Comparison of ENCODE assay signal across 9 cellular contexts in genomic region chr19:6551607-6552450, GRCh38. TPM values are rescaled to one million over a fixed set of nuclear protein-coding genes. Genes with fewer than 3 reads are reported as not detected.
DNase-seq lines count a peak whose midpoint lies in the region; ATAC-seq lines count a peak whose summit lies in the region.
"Had no signal": no experiment of that assay in that cellular context is flagged by ENCODE, and none has a peak within 500 bp of the region (broad histone marks: within the 10 kb centered on the region; RNA-seq: fewer than 3 reads in every experiment).

No MANE protein-coding gene starts in this region.

- CTCF ChIA-PET in activated CD8-positive, alpha-beta memory T cell treated with anti-CD3 and anti-CD28 coated beads, Interleukin-2, amount 10 ng/mL, durations not matched to agents 7 days and 5 days (lab: Charles Lee), result interaction anchor here (0.9 to 4.5 kb wide), 23 partner anchors 9 to 312 kb away, joined by 3 to 43 read pairs (median 5); no protein-coding TSS in a partner anchor

- DNase-seq in GM03348 (ENCODE audit: low spot score) (peak; percentile 37), immature natural killer cell (peak; percentile 59 to 73 (median 64))
- DNase-seq in activated CD8-positive, alpha-beta memory T cell treated with anti-CD3 and anti-CD28 coated beads, Interleukin-2, amount 10 ng/mL, durations not matched to agents 7 days and 5 days, result peak; percentile 89
- peak; percentile 53 to 76 for DNase-seq in stimulated activated effector memory CD8-positive, alpha-beta T cell treated with anti-CD3 and anti-CD28 coated beads, Interleukin-12 subunit alpha, Interleukin-12 subunit beta, amount 100 ng/mL, for 72 hours (ENCODE audit: low spot score in 2 of 2)

- H3K27ac Mint-ChIP-seq in activated CD8-positive, alpha-beta memory T cell treated with anti-CD3 and anti-CD28 coated beads, Interleukin-2, amount 10 ng/mL, durations not matched to agents 7 days and 5 days, result peak overlapping the region; percentile 57
- H3K27ac Mint-ChIP-seq in immature natural killer cell, result peak overlapping the region in 3 of 6 donors; percentile 19 to 36 (median 28)
- H3K27ac Mint-ChIP-seq in stimulated activated effector memory CD8-positive, alpha-beta T cell treated with anti-CD3 and anti-CD28 coated beads, Interleukin-12 subunit alpha, Interleukin-12 subunit beta, amount 100 ng/mL, for 72 hours, result no peak overlapping the region

- no peaks in the 10 kb centered on the region for H3K36me3 ChIP-seq in KOPT-K1 (ENCODE audit: insufficient read depth, low read length)
- H3K36me3 ChIP-seq: thyroid gland had no signal

- peak; percentile 98 for ATAC-seq in activated CD8-positive, alpha-beta memory T cell treated with anti-CD3 and anti-CD28 coated beads, Interleukin-2, amount 10 ng/mL, durations not matched to agents 7 days and 5 days
- peak; percentile 98 for ATAC-seq in stimulated activated effector memory CD8-positive, alpha-beta T cell treated with anti-CD3 and anti-CD28 coated beads, Interleukin-12 subunit alpha, Interleukin-12 subunit beta, amount 100 ng/mL, for 72 hours
- ATAC-seq in HG03175 (IDR thresholded peaks at IDR 0.05; ENCODE audit: unreplicated experiment), result no peak
- ATAC-seq in HG03342 (IDR thresholded peaks at IDR 0.05; ENCODE audit: unreplicated experiment), result no peak
- ATAC-seq in HG03280 (IDR thresholded peaks at IDR 0.05; ENCODE audit: unreplicated experiment), result no peak

- H3K4me1 Mint-ChIP-seq in activated CD8-positive, alpha-beta memory T cell treated with anti-CD3 and anti-CD28 coated beads, Interleukin-2, amount 10 ng/mL, durations not matched to agents 7 days and 5 days, result peaks cover 30% of the 10 kb centered on the region
- peaks cover 13 to 18% of the 10 kb centered on the region in 2 donors for H3K4me1 Mint-ChIP-seq in immature natural killer cell
- H3K4me1 Mint-ChIP-seq in stimulated activated effector memory CD8-positive, alpha-beta T cell treated with anti-CD3 and anti-CD28 coated beads, Interleukin-12 subunit alpha, Interleukin-12 subunit beta, amount 100 ng/mL, for 72 hours, result peaks cover 16% of the 10 kb centered on the region

- H3K27me3 Mint-ChIP-seq in activated CD8-positive, alpha-beta memory T cell treated with anti-CD3 and anti-CD28 coated beads, Interleukin-2, amount 10 ng/mL, durations not matched to agents 7 days and 5 days, result peaks cover 3% of the 10 kb centered on the region
- H3K27me3 Mint-ChIP-seq in immature natural killer cell (ENCODE audit: low read depth in 3 of 3), result peaks cover 0 to 9% (median 2%) of the 10 kb centered on the region in 3 donors

- H3K9me3 Mint-ChIP-seq in activated CD8-positive, alpha-beta memory T cell treated with anti-CD3 and anti-CD28 coated beads, Interleukin-2, amount 10 ng/mL, durations not matched to agents 7 days and 5 days (ENCODE audit: low read depth), result peaks cover 4% of the 10 kb centered on the region
- H3K9me3 Mint-ChIP-seq in immature natural killer cell, result no peaks in the 10 kb centered on the region
- H3K9me3 Mint-ChIP-seq in stimulated activated effector memory CD8-positive, alpha-beta T cell treated with anti-CD3 and anti-CD28 coated beads, Interleukin-12 subunit alpha, Interleukin-12 subunit beta, amount 100 ng/mL, for 72 hours, result no peaks in the 10 kb centered on the region

- H3K4me3 Mint-ChIP-seq in activated CD8-positive, alpha-beta memory T cell treated with anti-CD3 and anti-CD28 coated beads, Interleukin-2, amount 10 ng/mL, durations not matched to agents 7 days and 5 days, result no peak overlapping the region
- H3K4me3 Mint-ChIP-seq in immature natural killer cell, result peak overlapping the region; percentile 25 to 70 (median 55)
- H3K4me3 Mint-ChIP-seq in stimulated activated effector memory CD8-positive, alpha-beta T cell treated with anti-CD3 and anti-CD28 coated beads, Interleukin-12 subunit alpha, Interleukin-12 subunit beta, amount 100 ng/mL, for 72 hours, result peak overlapping the region; percentile 31

- peaks cover 3% of the 10 kb centered on the region for H3K36me3 Mint-ChIP-seq in activated CD8-positive, alpha-beta memory T cell treated with anti-CD3 and anti-CD28 coated beads, Interleukin-2, amount 10 ng/mL, durations not matched to agents 7 days and 5 days
- H3K36me3 Mint-ChIP-seq in immature natural killer cell, result no peaks in the 10 kb centered on the region
- H3K36me3 Mint-ChIP-seq in stimulated activated effector memory CD8-positive, alpha-beta T cell treated with anti-CD3 and anti-CD28 coated beads, Interleukin-12 subunit alpha, Interleukin-12 subunit beta, amount 100 ng/mL, for 72 hours, result no peaks in the 10 kb centered on the region

- H3K27ac ChIP-seq in KOPT-K1 (ENCODE audit: low read depth, low read length, poor library complexity, severe bottlenecking), result peak overlapping the region; percentile 58
- H3K27ac ChIP-seq: thyroid gland had no signal

- H3K9me3 ChIP-seq in KOPT-K1 (ENCODE audit: insufficient read depth, low read length, poor library complexity, severe bottlenecking), result peaks cover 23% of the 10 kb centered on the region
- H3K9me3 ChIP-seq: thyroid gland had no signal

RNA-seq across cellular contexts. Expression of gene TNFSF9, which starts 21.0 kb away (rescaled TPM):
- total RNA-seq in activated CD8-positive, alpha-beta memory T cell treated with anti-CD3 and anti-CD28 coated beads, Interleukin-2, amount 10 ng/mL, durations not matched to agents 7 days and 5 days, result 10 to 100 TPM in 1 of 2 experiments, 1 to 10 TPM in 1; 4.7 to 18.5 TPM
- polyA plus RNA-seq in immature natural killer cell, result 10 to 100 TPM in 1 of 3 donors, 1 to 10 TPM in 2; 1.3 to 16.0 (median 5.9) TPM

RNA-seq across cellular contexts. Expression of gene CD70, which starts 39.1 kb away (rescaled TPM):
- total RNA-seq in activated CD8-positive, alpha-beta memory T cell treated with anti-CD3 and anti-CD28 coated beads, Interleukin-2, amount 10 ng/mL, durations not matched to agents 7 days and 5 days, result 100 to 1,000 TPM in 1 of 2 experiments, 10 to 100 TPM in 1; 74.3 to 184 TPM
- under 1 TPM in 2 of 3 donors, not detected in 1; 0.39 to 0.76 TPM for polyA plus RNA-seq in immature natural killer cell

RNA-seq across cellular contexts. Expression of gene TUBB4A, which starts 49.7 kb away (rescaled TPM):
- total RNA-seq in activated CD8-positive, alpha-beta memory T cell treated with anti-CD3 and anti-CD28 coated beads, Interleukin-2, amount 10 ng/mL, durations not matched to agents 7 days and 5 days, result 1 to 10 TPM; 7.5 to 8.1 TPM
- polyA plus RNA-seq in immature natural killer cell, result 1 to 10 TPM in 2 of 3 donors, under 1 TPM in 1; 0.86 to 3.0 (median 1.3) TPM

Comparison
In these comparisons a context has a peak if more than half of its experiments do, and no peak if none do; other contexts are left out.
1. DNase-seq: peak in every context shown above with its lines; median percentile 89 in activated CD8-positive, alpha-beta memory T cell treated with anti-CD3 and anti-CD28 coated beads, Interleukin-2, amount 10 ng/mL, durations not matched to agents 7 days and 5 days; 64 in stimulated activated effector memory CD8-positive, alpha-beta T cell treated with anti-CD3 and anti-CD28 coated beads, Interleukin-12 subunit alpha, Interleukin-12 subunit beta, amount 100 ng/mL, for 72 hours; 64 in immature natural killer cell; 37 in GM03348.
2. ATAC-seq: peak in activated CD8-positive, alpha-beta memory T cell treated with anti-CD3 and anti-CD28 coated beads, Interleukin-2, amount 10 ng/mL, durations not matched to agents 7 days and 5 days (single experiment) and stimulated activated effector memory CD8-positive, alpha-beta T cell treated with anti-CD3 and anti-CD28 coated beads, Interleukin-12 subunit alpha, Interleukin-12 subunit beta, amount 100 ng/mL, for 72 hours (single experiment); none in HG03175 (single experiment), HG03342 (single experiment) and HG03280 (single experiment).